ENCODE assay signal across 8 cellular contexts in genomic region chr20:38057351-38057972, GRCh38. TPM values are rescaled to one million over a fixed set of nuclear protein-coding genes. Genes with fewer than 3 reads are reported as not detected.
DNase-seq lines count a peak whose midpoint lies in the region; ATAC-seq and TF ChIP-seq lines count a peak whose summit lies in the region.

No MANE protein-coding gene starts in this region.

- 16% methylated on average over 7 of the region's 7 CpGs for WGBS in right lobe of liver (ENCODE audit: insufficient coverage, low coverage, low lambda C conversion rate, missing lambda C conversion rate)

- H3K27ac Mint-ChIP-seq in activated CD4-positive, alpha-beta T cell treated with anti-CD3 and anti-CD28 coated beads, Interleukin-2, amount 10 ng/mL, durations not matched to agents 7 days and 5 days: peak overlapping the region; percentile 81

- H3K4me1 Mint-ChIP-seq in activated CD4-positive, alpha-beta T cell treated with anti-CD3 and anti-CD28 coated beads, Interleukin-2, amount 10 ng/mL, durations not matched to agents 7 days and 5 days: peaks cover 23% of the 10 kb centered on the region

- peaks cover 0 to 10% (median 2%) of the 10 kb centered on the region in 4 donors for H3K36me3 ChIP-seq in right lobe of liver

- H3K4me1 ChIP-seq in right lobe of liver: peaks cover 0 to 26% (median 9%) of the 10 kb centered on the region in 4 donors

- H3K9me3 Mint-ChIP-seq in activated CD4-positive, alpha-beta T cell treated with anti-CD3 and anti-CD28 coated beads, Interleukin-2, amount 10 ng/mL, durations not matched to agents 7 days and 5 days: no peaks in the 10 kb centered on the region

- H3K27ac ChIP-seq in coronary artery (no peak overlapping the region), right lobe of liver (no peak overlapping the region)

- ATAC-seq in HG03175 (IDR thresholded peaks at IDR 0.05; ENCODE audit: unreplicated experiment) (peak; percentile 60), right lobe of liver (peak; percentile 69 to 86 (median 80)), HG02623 (IDR thresholded peaks at IDR 0.05; ENCODE audit: unreplicated experiment) (no peak)

- DNase-seq in GDM1 (lab: John Stamatoyannopoulos, UW) (peak; percentile 38), NCI-H69 (lab: John Stamatoyannopoulos, UW) (peak; percentile 77), coronary artery (ENCODE audit: low spot score) (peak; percentile 79), right lobe of liver (peak; percentile 82 to 88 (median 83))
- peak; percentile 80 for DNase-seq in activated CD4-positive, alpha-beta T cell treated with anti-CD3 and anti-CD28 coated beads, Interleukin-2, amount 10 ng/mL, durations not matched to agents 7 days and 5 days
- peak; percentile 25 to 55 (median 54) for DNase-seq in stimulated activated CD4-positive, alpha-beta T cell treated with anti-CD3 and anti-CD28 coated beads, TNF-alpha, amount 100 ng/mL, for 48 hours (ENCODE audit: low read depth in 3 of 3)

- TF ChIP-seq POLR2A in right lobe of liver (IDR thresholded peaks at IDR 0.05): no peak

- H3K27me3 Mint-ChIP-seq in activated CD4-positive, alpha-beta T cell treated with anti-CD3 and anti-CD28 coated beads, Interleukin-2, amount 10 ng/mL, durations not matched to agents 7 days and 5 days: no peaks in the 10 kb centered on the region

- TF ChIP-seq CTCF in coronary artery (IDR thresholded peaks at IDR 0.05): peak; percentile 80
- TF ChIP-seq CTCF in right lobe of liver (IDR thresholded peaks at IDR 0.05): peak; percentile 84 to 91 (median 88)

- H3K9me3 ChIP-seq in right lobe of liver: no peaks in the 10 kb centered on the region

- no peaks in the 10 kb centered on the region for H3K27me3 ChIP-seq in right lobe of liver

- POLR2A ChIA-PET in activated CD4-positive, alpha-beta T cell treated with anti-CD3 and anti-CD28 coated beads, Interleukin-2, amount 10 ng/mL, durations not matched to agents 7 days and 5 days (lab: Charles Lee): no interaction called here

- intact Hi-C loops in right lobe of liver (cut with DNase I): loop anchor here (2.0 to 5.0 kb wide), 2 partner anchors 110 to 165 kb away; partner anchors contain the start of gene TGM2 (in 1 of the 2)

- H3K4me3 ChIP-seq in coronary artery: no peak overlapping the region
- no peak overlapping the region for H3K4me3 ChIP-seq in right lobe of liver

- H3K4me3 Mint-ChIP-seq in activated CD4-positive, alpha-beta T cell treated with anti-CD3 and anti-CD28 coated beads, Interleukin-2, amount 10 ng/mL, durations not matched to agents 7 days and 5 days: no peak overlapping the region

- H3K36me3 Mint-ChIP-seq in activated CD4-positive, alpha-beta T cell treated with anti-CD3 and anti-CD28 coated beads, Interleukin-2, amount 10 ng/mL, durations not matched to agents 7 days and 5 days (ENCODE audit: low read depth): peaks cover 29% of the 10 kb centered on the region

- CTCF ChIA-PET in activated CD4-positive, alpha-beta T cell treated with anti-CD3 and anti-CD28 coated beads, Interleukin-2, amount 10 ng/mL, durations not matched to agents 7 days and 5 days (lab: Charles Lee): interaction anchor here (1.0 to 2.7 kb wide), 6 partner anchors 8 to 164 kb away, joined by 3 to 14 read pairs (median 3); partner anchors contain the start of genes RPRD1B and TTI1

RNA-seq across cellular contexts. Expression of gene RPRD1B, which starts 23.9 kb away (rescaled TPM):
- total RNA-seq in activated CD4-positive, alpha-beta T cell treated with anti-CD3 and anti-CD28 coated beads, Interleukin-2, amount 10 ng/mL, durations not matched to agents 7 days and 5 days: 10 to 100 TPM; 35.9 to 37.0 TPM
- 100 to 1,000 TPM in 1 of 6 experiments, 10 to 100 TPM in 5; 25.0 to 153 (median 37.9) TPM for total RNA-seq in right lobe of liver

RNA-seq across cellular contexts. Expression of gene TTI1, which starts 24.2 kb away (rescaled TPM):
- total RNA-seq in activated CD4-positive, alpha-beta T cell treated with anti-CD3 and anti-CD28 coated beads, Interleukin-2, amount 10 ng/mL, durations not matched to agents 7 days and 5 days: 10 to 100 TPM; 30.2 to 32.4 TPM
- total RNA-seq in right lobe of liver: 10 to 100 TPM in 4 of 6 experiments, 1 to 10 TPM in 2; 8.6 to 14.3 (median 11.3) TPM
